In the genomic region with DNA sequence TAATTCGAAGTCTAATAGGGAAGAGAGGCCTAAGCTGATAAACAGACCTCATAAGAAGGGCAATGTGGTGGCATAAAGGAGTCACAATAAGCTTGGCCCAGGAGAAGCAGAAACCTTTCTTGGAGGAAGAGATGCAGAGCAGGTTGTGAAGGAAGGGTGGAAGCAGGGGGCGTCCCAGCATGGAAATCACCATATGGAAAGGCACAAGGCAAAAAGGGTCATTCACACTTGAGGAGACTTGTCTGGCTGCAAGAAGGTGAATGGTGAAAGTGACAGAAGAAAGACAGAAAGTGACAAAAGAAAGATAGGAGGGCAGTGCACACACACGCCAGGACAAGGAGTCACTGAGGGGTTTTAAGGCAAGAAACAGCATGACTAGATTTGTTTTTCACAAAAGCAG, we compare ENCODE assay signal across 32 cellular contexts.
"Had no signal": no experiment of that assay in that cellular context is flagged by ENCODE, and none has a peak within 500 bp of the region (broad histone marks: within the 10 kb centered on the region; RNA-seq: fewer than 3 reads in every experiment).

No MANE protein-coding gene starts in this region.

- H3K4me3 ChIP-seq: breast epithelium, MG63, SJSA1 had no signal

- DNase-seq: activated CD4-positive, alpha-beta memory T cell treated with anti-CD3 and anti-CD28 coated beads for 36 hours; activated CD4-positive, alpha-beta T cell treated with anti-CD3 and anti-CD28 coated beads, Interleukin-2, amount 10 ng/mL, durations not matched to agents 7 days and 5 days; activated CD4-positive, CD25-positive, alpha-beta regulatory T cell; activated CD8-positive, alpha-beta memory T cell treated with anti-CD3 and anti-CD28 coated beads for 24 hours; activated gamma-delta T cell treated with Interleukin-2 at 50 U/mL for 16 hours; activated naive CD4-positive, alpha-beta T cell treated with anti-CD3 and anti-CD28 coated beads, Interleukin-2, amount 10 ng/mL, durations not matched to agents 7 days and 5 days; activated naive CD8-positive, alpha-beta T cell treated with anti-CD3 and anti-CD28 coated beads for 36 hours; activated T-cell treated with anti-CD3 and anti-CD28 coated beads for 4 hours; activated T-cell treated with anti-CD3 and anti-CD28 coated beads, Interleukin-2, amount 50 U/mL, for 48 hours; anterior cingulate cortex; central memory CD4-positive, alpha-beta T cell; MG63; MV-4-11; NCI-H1092 treated with DMSO at 0.1 percent for 48 hours; NCI-H1417 treated with DMSO at 0.1 percent for 48 hours; NCI-H1694 treated with DMSO at 0.1 percent for 48 hours; NCI-H2029 treated with DMSO at 0.1 percent for 48 hours; NCI-H345; NCI-H510A; NCI-H526 treated with DMSO at 0.1 percent for 48 hours; NCI-H82; OCI-M1; RPMI8226; SW 1271; T1000 had no signal

- H3K9me3 Mint-ChIP-seq: activated CD4-positive, alpha-beta memory T cell treated with anti-CD3 and anti-CD28 coated beads for 36 hours; activated CD4-positive, alpha-beta T cell treated with anti-CD3 and anti-CD28 coated beads, Interleukin-2, amount 10 ng/mL, durations not matched to agents 7 days and 5 days; activated naive CD4-positive, alpha-beta T cell treated with anti-CD3 and anti-CD28 coated beads, Interleukin-2, amount 10 ng/mL, durations not matched to agents 7 days and 5 days; activated naive CD8-positive, alpha-beta T cell treated with anti-CD3 and anti-CD28 coated beads for 36 hours; activated T-helper 2 cell treated with anti-CD3 and anti-CD28 coated beads, Interferon-gamma antibody, Interleukin-2, Interleukin-4, amounts not matched to agents 10 μg/mL and 5 μg/mL and 100 μg/mL, durations not matched to agents 14 hours and 24 hours and 36 hours had no signal

- H3K36me3 ChIP-seq: breast epithelium, MG63 had no signal

- H3K4me1 ChIP-seq: breast epithelium, SJSA1 had no signal

- H3K27me3 Mint-ChIP-seq: activated CD4-positive, alpha-beta memory T cell treated with anti-CD3 and anti-CD28 coated beads for 36 hours; activated CD4-positive, alpha-beta T cell treated with anti-CD3 and anti-CD28 coated beads, Interleukin-2, amount 10 ng/mL, durations not matched to agents 7 days and 5 days; activated naive CD4-positive, alpha-beta T cell treated with anti-CD3 and anti-CD28 coated beads, Interleukin-2, amount 10 ng/mL, durations not matched to agents 7 days and 5 days; activated naive CD8-positive, alpha-beta T cell treated with anti-CD3 and anti-CD28 coated beads for 36 hours had no signal

- H3K27ac ChIP-seq: breast epithelium, SJSA1 had no signal

- H3K4me1 Mint-ChIP-seq: activated CD4-positive, alpha-beta T cell treated with anti-CD3 and anti-CD28 coated beads, Interleukin-2, amount 10 ng/mL, durations not matched to agents 7 days and 5 days; activated naive CD4-positive, alpha-beta T cell treated with anti-CD3 and anti-CD28 coated beads, Interleukin-2, amount 10 ng/mL, durations not matched to agents 7 days and 5 days had no signal

- H3K27ac Mint-ChIP-seq: activated CD4-positive, alpha-beta memory T cell treated with anti-CD3 and anti-CD28 coated beads for 36 hours; activated CD4-positive, alpha-beta T cell treated with anti-CD3 and anti-CD28 coated beads, Interleukin-2, amount 10 ng/mL, durations not matched to agents 7 days and 5 days; activated naive CD4-positive, alpha-beta T cell treated with anti-CD3 and anti-CD28 coated beads, Interleukin-2, amount 10 ng/mL, durations not matched to agents 7 days and 5 days; activated naive CD8-positive, alpha-beta T cell treated with anti-CD3 and anti-CD28 coated beads for 36 hours; activated T-helper 2 cell treated with anti-CD3 and anti-CD28 coated beads, Interferon-gamma antibody, Interleukin-2, Interleukin-4, amounts not matched to agents 10 μg/mL and 5 μg/mL and 100 μg/mL, durations not matched to agents 14 hours and 24 hours and 36 hours had no signal

- H3K4me3 Mint-ChIP-seq: activated CD4-positive, alpha-beta memory T cell treated with anti-CD3 and anti-CD28 coated beads for 36 hours; activated CD4-positive, alpha-beta T cell treated with anti-CD3 and anti-CD28 coated beads, Interleukin-2, amount 10 ng/mL, durations not matched to agents 7 days and 5 days; activated naive CD4-positive, alpha-beta T cell treated with anti-CD3 and anti-CD28 coated beads, Interleukin-2, amount 10 ng/mL, durations not matched to agents 7 days and 5 days; activated naive CD8-positive, alpha-beta T cell treated with anti-CD3 and anti-CD28 coated beads for 36 hours had no signal

- FAIRE-seq: TTC549 had no signal

- H3K9me3 ChIP-seq: breast epithelium, MG63, SJSA1 had no signal

- ATAC-seq: Panc1, Right ventricle myocardium inferior, SK-N-SH treated with all-trans-retinoic acid at 6 μM for 48 hours had no signal

- H3K27me3 ChIP-seq: breast epithelium, MG63, SJSA1 had no signal
